Comparison of ENCODE assay signal across 8 cellular contexts in the genomic region with DNA sequence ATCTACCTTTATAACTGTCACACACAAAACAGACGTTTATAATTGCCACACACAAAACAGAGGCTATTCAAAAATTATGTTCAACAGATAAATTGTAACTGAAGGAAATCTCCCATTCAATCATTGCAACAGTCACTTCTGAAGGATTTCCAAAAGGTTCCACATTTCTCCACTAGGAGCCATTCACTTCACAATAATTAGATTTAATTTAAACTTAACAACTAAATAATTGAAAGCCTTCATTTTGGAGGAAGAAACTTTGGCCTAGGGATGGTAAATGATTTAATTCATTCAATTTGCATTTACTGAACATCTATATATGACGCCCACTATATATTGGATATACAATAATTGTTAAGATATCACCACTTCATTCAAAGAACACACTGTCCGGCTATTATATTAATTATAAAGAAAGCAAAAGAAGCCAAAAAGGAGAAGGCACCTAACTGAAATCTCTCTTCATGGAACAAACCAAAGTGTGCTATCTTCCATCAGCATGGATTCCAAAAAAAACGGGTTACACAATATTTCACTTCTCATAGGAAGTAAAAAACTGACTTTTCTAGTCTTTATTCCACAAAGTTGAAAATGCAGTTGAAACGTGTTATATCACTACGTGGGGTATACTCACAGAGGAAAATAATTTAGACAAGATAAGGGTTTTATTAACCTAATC. TPM values are rescaled to one million over a fixed set of nuclear protein-coding genes. Genes with fewer than 3 reads are reported as not detected.
A peak's percentile ranks its signal among the peaks of the same experiment; 100 is the strongest.
DNase-seq lines count a peak whose midpoint lies in the region; ATAC-seq lines count a peak whose summit lies in the region.

No MANE protein-coding gene starts in this region.

- H3K9me3 ChIP-seq in CD4-positive, alpha-beta memory T cell (ENCODE audit: control insufficient read depth in 1 of 2, low read length in 2 of 2): no peaks in the 10 kb centered on the region
- H3K9me3 ChIP-seq in HUES48 (ENCODE audit: control insufficient read depth, insufficient read depth, low read length): no peaks in the 10 kb centered on the region
- H3K9me3 ChIP-seq in mucosa of stomach (ENCODE audit: control insufficient read depth, low read length): no peaks in the 10 kb centered on the region

- no peak for DNase-seq in CD4-positive, alpha-beta memory T cell
- DNase-seq in activated naive CD8-positive, alpha-beta T cell treated with anti-CD3 and anti-CD28 coated beads for 36 hours: no peak
- DNase-seq in superior temporal gyrus (ENCODE audit: extremely low spot score) (no peak), islet precursor cell (no peak)

- H3K4me3 Mint-ChIP-seq in CD4-positive, alpha-beta memory T cell: peak overlapping the region; percentile 88 to 98 (median 94)
- peak overlapping the region; percentile 85 for H3K4me3 Mint-ChIP-seq in activated naive CD8-positive, alpha-beta T cell treated with anti-CD3 and anti-CD28 coated beads for 36 hours

- peaks cover 12 to 28% of the 10 kb centered on the region in 2 donors for H3K36me3 Mint-ChIP-seq in CD4-positive, alpha-beta memory T cell
- H3K36me3 Mint-ChIP-seq in activated naive CD8-positive, alpha-beta T cell treated with anti-CD3 and anti-CD28 coated beads for 36 hours: peaks cover 20% of the 10 kb centered on the region

- peak overlapping the region in 6 of 7 donors; percentile 6 to 98 (median 68) for H3K27ac Mint-ChIP-seq in CD4-positive, alpha-beta memory T cell
- no peak overlapping the region for H3K27ac Mint-ChIP-seq in activated naive CD8-positive, alpha-beta T cell treated with anti-CD3 and anti-CD28 coated beads for 36 hours

- H3K27ac ChIP-seq in CD4-positive, alpha-beta memory T cell (ENCODE audit: low read depth, low read length): peak overlapping the region; percentile 94
- H3K27ac ChIP-seq in HUES48 (ENCODE audit: low read depth, low read length): no peak overlapping the region

- CTCF ChIA-PET in CD4-positive, alpha-beta memory T cell (lab: Charles Lee; ENCODE audit: partially characterized antibody): interaction anchor here (0.9 to 1.4 kb wide), 2 partner anchors 43 to 573 kb away, joined by 3 read pairs; no protein-coding TSS in a partner anchor

- H3K4me1 ChIP-seq in CD4-positive, alpha-beta memory T cell (ENCODE audit: insufficient read depth, low read length): peaks cover 46% of the 10 kb centered on the region
- H3K4me1 ChIP-seq in HUES48 (ENCODE audit: control insufficient read depth, insufficient read depth, low read length) (peaks cover 15% of the 10 kb centered on the region), mucosa of stomach (ENCODE audit: control insufficient read depth, insufficient read depth, low read length) (peaks cover 7% of the 10 kb centered on the region)

- intact Hi-C loops in CD4-positive, alpha-beta memory T cell (cut with micrococcal nuclease): loop anchor here (10.0 kb wide), 2 partner anchors 1598 to 1828 kb away; partner anchors contain the start of genes IFIT5 and PANK1

- POLR2A ChIA-PET in CD4-positive, alpha-beta memory T cell (lab: Charles Lee; ENCODE audit: partially characterized antibody): interaction anchor here (1.3 kb wide), 1 partner anchor 767 kb away, joined by 4 read pairs; the partner anchor contains the start of gene RNLS

- H3K9ac ChIP-seq in HUES48 (ENCODE audit: low read depth, low read length): no peak overlapping the region
- H3K9ac ChIP-seq in mucosa of stomach (ENCODE audit: low read length): peak overlapping the region; percentile 91

- peaks cover 33 to 51% (median 41%) of the 10 kb centered on the region in 4 donors for H3K4me1 Mint-ChIP-seq in CD4-positive, alpha-beta memory T cell
- peaks cover 38% of the 10 kb centered on the region for H3K4me1 Mint-ChIP-seq in activated naive CD8-positive, alpha-beta T cell treated with anti-CD3 and anti-CD28 coated beads for 36 hours

- H3K27me3 ChIP-seq in CD4-positive, alpha-beta memory T cell (ENCODE audit: insufficient read depth, low read length): no peaks in the 10 kb centered on the region
- H3K27me3 ChIP-seq in HUES48 (ENCODE audit: control insufficient read depth, insufficient read depth, low read length): no peaks in the 10 kb centered on the region
- H3K27me3 ChIP-seq in mucosa of stomach (ENCODE audit: control insufficient read depth, insufficient read depth, low read length): no peaks in the 10 kb centered on the region

- H3K4me3 ChIP-seq in CD4-positive, alpha-beta memory T cell (ENCODE audit: low read length in 2 of 2): no peak overlapping the region
- peak overlapping the region; percentile 88 for H3K4me3 ChIP-seq in HUES48 (ENCODE audit: low read depth, low read length)
- H3K4me3 ChIP-seq in mucosa of stomach (ENCODE audit: low read length): no peak overlapping the region

- ATAC-seq in HG03108 (IDR thresholded peaks at IDR 0.05; ENCODE audit: unreplicated experiment): no peak
- ATAC-seq in HG03135 (IDR thresholded peaks at IDR 0.05; ENCODE audit: unreplicated experiment): no peak

- no peaks in the 10 kb centered on the region for H3K9me3 Mint-ChIP-seq in CD4-positive, alpha-beta memory T cell
- no peaks in the 10 kb centered on the region for H3K9me3 Mint-ChIP-seq in activated naive CD8-positive, alpha-beta T cell treated with anti-CD3 and anti-CD28 coated beads for 36 hours

- no peaks in the 10 kb centered on the region for H3K27me3 Mint-ChIP-seq in CD4-positive, alpha-beta memory T cell
- H3K27me3 Mint-ChIP-seq in activated naive CD8-positive, alpha-beta T cell treated with anti-CD3 and anti-CD28 coated beads for 36 hours: no peaks in the 10 kb centered on the region

- no peaks in the 10 kb centered on the region for H3K36me3 ChIP-seq in CD4-positive, alpha-beta memory T cell (ENCODE audit: insufficient read depth, low read length)
- H3K36me3 ChIP-seq in HUES48 (ENCODE audit: control insufficient read depth, insufficient read depth, low read length) (peaks cover 29% of the 10 kb centered on the region), mucosa of stomach (ENCODE audit: control insufficient read depth, insufficient read depth, low read length) (no peaks in the 10 kb centered on the region)

RNA-seq across cellular contexts. Expression of gene ATAD1, which starts 1.7 kb away (rescaled TPM):
- 10 to 100 TPM; 46.5 to 52.0 TPM for total RNA-seq in CD4-positive, alpha-beta memory T cell
- polyA plus RNA-seq in CD4-positive, alpha-beta memory T cell: 10 to 100 TPM; 39.6 to 41.5 TPM
- 10 to 100 TPM; 49.2 to 49.6 TPM for total RNA-seq in activated naive CD8-positive, alpha-beta T cell treated with anti-CD3 and anti-CD28 coated beads for 36 hours

RNA-seq across cellular contexts. Expression of gene KLLN, which starts 47.0 kb away (rescaled TPM):
- total RNA-seq in CD4-positive, alpha-beta memory T cell: 1 to 10 TPM; 1.0 to 1.3 TPM
- under 1 TPM in 1 of 2 donors, not detected in 1; 0.09 TPM for polyA plus RNA-seq in CD4-positive, alpha-beta memory T cell
- total RNA-seq in activated naive CD8-positive, alpha-beta T cell treated with anti-CD3 and anti-CD28 coated beads for 36 hours: under 1 TPM; 0.58 to 0.64 TPM

RNA-seq across cellular contexts. Expression of gene PTEN, which starts 47.1 kb away (rescaled TPM):
- 10 to 100 TPM; 78.7 to 84.8 TPM for total RNA-seq in CD4-positive, alpha-beta memory T cell
- polyA plus RNA-seq in CD4-positive, alpha-beta memory T cell: 10 to 100 TPM; 25.1 to 36.9 TPM
- 10 to 100 TPM; 44.5 to 50.8 TPM for total RNA-seq in activated naive CD8-positive, alpha-beta T cell treated with anti-CD3 and anti-CD28 coated beads for 36 hours
